In genomic region chr13:80011448-80012212, GRCh38 we compare ENCODE assay signal across 15 cellular contexts.
DNase-seq lines count a peak whose midpoint lies in the region; ATAC-seq and TF ChIP-seq lines count a peak whose summit lies in the region.
"Had no signal": no experiment of that assay in that cellular context is flagged by ENCODE, and none has a peak within 500 bp of the region (broad histone marks: within the 10 kb centered on the region; RNA-seq: fewer than 3 reads in every experiment).

No MANE protein-coding gene starts in this region.

- no peak overlapping the region for H4K91ac ChIP-seq in neuronal stem cell (ENCODE audit: low read depth, low read length, poor library complexity)

- H4K8ac ChIP-seq in neuronal stem cell (ENCODE audit: low read depth, low read length): no peak overlapping the region

- 31 to 38% (median 32%) methylated on average over 5 of the region's 5 CpGs for WGBS in adrenal gland, 4 donors
- WGBS in neuronal stem cell (ENCODE audit: extremely low coverage in 2 of 2, insufficient read length in 2 of 2, insufficient replicate concordance in 1 of 2), 2 donors: no CpG with 5 or more reads among the region's 5 CpGs

- no peak overlapping the region for H2BK15ac ChIP-seq in neuronal stem cell (ENCODE audit: low read length)

- H3K9ac ChIP-seq in BLaER1 (no peak overlapping the region), neuronal stem cell (ENCODE audit: low read depth, low read length, poor library complexity) (no peak overlapping the region)

- no peaks in the 10 kb centered on the region for H3K79me1 ChIP-seq in neuronal stem cell (ENCODE audit: low read depth, low read length)

- no peak overlapping the region for H3K4ac ChIP-seq in neuronal stem cell (ENCODE audit: low read length)

- H3K14ac ChIP-seq in neuronal stem cell (ENCODE audit: low read length): no peak overlapping the region

- no peaks in the 10 kb centered on the region for H3K4me1 Mint-ChIP-seq in CD8-positive, alpha-beta memory T cell
- no peaks in the 10 kb centered on the region for H3K4me1 Mint-ChIP-seq in activated CD4-positive, alpha-beta memory T cell treated with anti-CD3 and anti-CD28 coated beads for 36 hours (ENCODE audit: low read depth)
- H3K4me1 Mint-ChIP-seq: activated naive CD8-positive, alpha-beta T cell treated with anti-CD3 and anti-CD28 coated beads, Interleukin-2, amount 10 ng/mL, durations not matched to agents 7 days and 5 days; WTC11 had no signal

- peak overlapping the region; percentile 16 for H2AFZ ChIP-seq in neuronal stem cell (ENCODE audit: low read length)

- H3K27ac Mint-ChIP-seq in CD8-positive, alpha-beta memory T cell: no peak overlapping the region
- no peak overlapping the region for H3K27ac Mint-ChIP-seq in activated CD4-positive, alpha-beta memory T cell treated with anti-CD3 and anti-CD28 coated beads for 36 hours
- H3K27ac Mint-ChIP-seq: activated naive CD8-positive, alpha-beta T cell treated with anti-CD3 and anti-CD28 coated beads, Interleukin-2, amount 10 ng/mL, durations not matched to agents 7 days and 5 days; WTC11 had no signal

- CTCF ChIA-PET in CD8-positive, alpha-beta memory T cell (lab: Charles Lee): no interaction called here
- CTCF ChIA-PET in activated CD4-positive, alpha-beta memory T cell treated with anti-CD3 and anti-CD28 coated beads for 36 hours (lab: Charles Lee): no interaction called here

- no peaks in the 10 kb centered on the region for H3K36me3 Mint-ChIP-seq in CD8-positive, alpha-beta memory T cell
- no peaks in the 10 kb centered on the region for H3K36me3 Mint-ChIP-seq in activated CD4-positive, alpha-beta memory T cell treated with anti-CD3 and anti-CD28 coated beads for 36 hours
- H3K36me3 Mint-ChIP-seq: activated naive CD8-positive, alpha-beta T cell treated with anti-CD3 and anti-CD28 coated beads, Interleukin-2, amount 10 ng/mL, durations not matched to agents 7 days and 5 days; WTC11 had no signal

- H3K23ac ChIP-seq in neuronal stem cell (ENCODE audit: low read depth, low read length, poor library complexity): no peak overlapping the region

- DNase-seq in adrenal gland (peak in 6 of 7 donors; percentile 11 to 59 (median 47)), globus pallidus (ENCODE audit: low spot score) (peak; percentile 39), neuronal stem cell (ENCODE audit: low spot score) (no peak), NCI-H2081 (lab: John Stamatoyannopoulos, UW) (no peak)
- DNase-seq in CD8-positive, alpha-beta memory T cell: no peak
- no peak for DNase-seq in activated CD4-positive, alpha-beta memory T cell treated with anti-CD3 and anti-CD28 coated beads for 36 hours
- DNase-seq: activated naive CD8-positive, alpha-beta T cell treated with anti-CD3 and anti-CD28 coated beads, Interleukin-2, amount 10 ng/mL, durations not matched to agents 7 days and 5 days; KG1; NCI-H2081 treated with DMSO at 0.1 percent for 48 hours; NK-92 treated with Interleukin-12 subunit alpha and Interleukin-12 subunit beta, amount 100 ng/mL, for 24 hours; stimulated activated CD8-positive, alpha-beta memory T cell treated with anti-CD3 and anti-CD28 coated beads, Interleukin-4, amount 100 ng/mL, for 48 hours had no signal

- no peak overlapping the region for H2BK12ac ChIP-seq in neuronal stem cell (ENCODE audit: low read length)

- no peak overlapping the region for H2AK5ac ChIP-seq in neuronal stem cell (ENCODE audit: low read depth, low read length)

- POLR2A ChIA-PET in CD8-positive, alpha-beta memory T cell (lab: Charles Lee): no interaction called here
- POLR2A ChIA-PET in activated CD4-positive, alpha-beta memory T cell treated with anti-CD3 and anti-CD28 coated beads for 36 hours (lab: Charles Lee): interaction anchor here (0.5 kb wide), 1 partner anchor 374 kb away, joined by 3 read pairs; no protein-coding TSS in a partner anchor

- ATAC-seq in HG03457 (IDR thresholded peaks at IDR 0.05; ENCODE audit: unreplicated experiment): no peak
- ATAC-seq: WTC11 had no signal

- no peaks in the 10 kb centered on the region for H3K36me3 ChIP-seq in BLaER1
- no peaks in the 10 kb centered on the region for H3K36me3 ChIP-seq in adrenal gland (replicated peaks in 1 of 2)
- H3K36me3 ChIP-seq in neuronal stem cell (replicated peaks in 1 of 2; ENCODE audit: control insufficient read depth in 2 of 2, insufficient read depth in 2 of 2, low read length in 2 of 2): no peaks in the 10 kb centered on the region
- no peaks in the 10 kb centered on the region for H3K36me3 ChIP-seq in CD8-positive, alpha-beta memory T cell (ENCODE audit: insufficient read depth, low read length)
- H3K36me3 ChIP-seq: left lung had no signal

- no peaks in the 10 kb centered on the region for H4K20me1 ChIP-seq in BLaER1

- TF ChIP-seq POLR2A in adrenal gland (IDR thresholded peaks at IDR 0.05): no peak

- H3K4me3 Mint-ChIP-seq in CD8-positive, alpha-beta memory T cell: no peak overlapping the region
- no peak overlapping the region for H3K4me3 Mint-ChIP-seq in activated CD4-positive, alpha-beta memory T cell treated with anti-CD3 and anti-CD28 coated beads for 36 hours
- H3K4me3 Mint-ChIP-seq: activated naive CD8-positive, alpha-beta T cell treated with anti-CD3 and anti-CD28 coated beads, Interleukin-2, amount 10 ng/mL, durations not matched to agents 7 days and 5 days; WTC11 had no signal

- H3K27me3 ChIP-seq in BLaER1 (no peaks in the 10 kb centered on the region), adrenal gland (no peaks in the 10 kb centered on the region), neuronal stem cell (ENCODE audit: control insufficient read depth in 3 of 3, insufficient read depth in 3 of 3, low read depth in 1 of 3, low read length in 3 of 3) (no peaks in the 10 kb centered on the region)
- no peaks in the 10 kb centered on the region for H3K27me3 ChIP-seq in CD8-positive, alpha-beta memory T cell (ENCODE audit: insufficient read depth, low read length, poor library complexity, severe bottlenecking)
- H3K27me3 ChIP-seq: left lung had no signal

- H3K18ac ChIP-seq in neuronal stem cell (ENCODE audit: low read length): no peak overlapping the region

- TF ChIP-seq CTCF in adrenal gland (IDR thresholded peaks at IDR 0.05): no peak

- H3K9me3 Mint-ChIP-seq in CD8-positive, alpha-beta memory T cell: peaks cover 0 to 5% (median 0%) of the 10 kb centered on the region in 5 donors
- H3K9me3 Mint-ChIP-seq in activated CD4-positive, alpha-beta memory T cell treated with anti-CD3 and anti-CD28 coated beads for 36 hours: peaks cover 2% of the 10 kb centered on the region
- H3K9me3 Mint-ChIP-seq: activated naive CD8-positive, alpha-beta T cell treated with anti-CD3 and anti-CD28 coated beads, Interleukin-2, amount 10 ng/mL, durations not matched to agents 7 days and 5 days had no signal

- peaks cover 0 to 5% of the 10 kb centered on the region in 2 donors for H3K27me3 Mint-ChIP-seq in CD8-positive, alpha-beta memory T cell
- H3K27me3 Mint-ChIP-seq in activated CD4-positive, alpha-beta memory T cell treated with anti-CD3 and anti-CD28 coated beads for 36 hours: no peaks in the 10 kb centered on the region
- H3K27me3 Mint-ChIP-seq: activated naive CD8-positive, alpha-beta T cell treated with anti-CD3 and anti-CD28 coated beads, Interleukin-2, amount 10 ng/mL, durations not matched to agents 7 days and 5 days had no signal

- no peak overlapping the region for H3K4me3 ChIP-seq in BLaER1
- H3K4me3 ChIP-seq in adrenal gland: no peak overlapping the region
- no peak overlapping the region for H3K4me3 ChIP-seq in neuronal stem cell (ENCODE audit: low read length in 2 of 2)
- no peak overlapping the region for H3K4me3 ChIP-seq in CD8-positive, alpha-beta memory T cell (ENCODE audit: low read length)
- H3K4me3 ChIP-seq: left lung had no signal

- peak overlapping the region; percentile 57; the same call in 1 of the 2 replicates for H3K4me2 ChIP-seq in BLaER1
- no peak overlapping the region for H3K4me2 ChIP-seq in neuronal stem cell (ENCODE audit: insufficient read depth, low read length, poor library complexity, severe bottlenecking)

- peaks cover 14% of the 10 kb centered on the region for H3K4me1 ChIP-seq in BLaER1
- peaks cover 0 to 7% of the 10 kb centered on the region in 2 donors for H3K4me1 ChIP-seq in adrenal gland (replicated peaks in 1 of 2)
- H3K4me1 ChIP-seq in neuronal stem cell (ENCODE audit: control insufficient read depth in 2 of 2, insufficient read depth in 1 of 2, low read depth in 1 of 2, low read length in 2 of 2): peaks cover 8 to 23% of the 10 kb centered on the region in 2 donors
- no peaks in the 10 kb centered on the region for H3K4me1 ChIP-seq in CD8-positive, alpha-beta memory T cell (ENCODE audit: insufficient read depth, low read length)

- no peak overlapping the region for H2BK120ac ChIP-seq in neuronal stem cell (ENCODE audit: low read depth, low read length)

- H2BK5ac ChIP-seq in neuronal stem cell (ENCODE audit: low read length): no peak overlapping the region

- no peak overlapping the region for H3K27ac ChIP-seq in BLaER1
- no peak overlapping the region for H3K27ac ChIP-seq in adrenal gland
- H3K27ac ChIP-seq in neuronal stem cell (replicated peaks; ENCODE audit: low read length): no peak overlapping the region
- no peak overlapping the region for H3K27ac ChIP-seq in CD8-positive, alpha-beta memory T cell (ENCODE audit: low read depth, low read length)
- H3K27ac ChIP-seq: left lung had no signal

- intact Hi-C loops in adrenal gland (cut with DNase I): no loop called here
- intact Hi-C loops in activated CD4-positive, alpha-beta memory T cell treated with anti-CD3 and anti-CD28 coated beads for 36 hours (cut with micrococcal nuclease): no loop called here

- H3K9me3 ChIP-seq in BLaER1: peaks cover 13% of the 10 kb centered on the region
- no peaks in the 10 kb centered on the region for H3K9me3 ChIP-seq in adrenal gland (replicated peaks in 1 of 3)
- peaks cover 2 to 13% of the 10 kb centered on the region in 2 donors for H3K9me3 ChIP-seq in neuronal stem cell (replicated peaks in 1 of 2; ENCODE audit: control insufficient read depth in 2 of 2, insufficient read depth in 1 of 2, low read depth in 1 of 2, low read length in 2 of 2)
- no peaks in the 10 kb centered on the region for H3K9me3 ChIP-seq in CD8-positive, alpha-beta memory T cell (ENCODE audit: low read length)
- H3K9me3 ChIP-seq: left lung had no signal

Comparison
In these comparisons a context has a peak if more than half of its experiments do, and no peak if none do; other contexts are left out.
1. DNase-seq: peak in adrenal gland (6 of 7) and globus pallidus (single experiment); none in neuronal stem cell (single experiment), CD8-positive, alpha-beta memory T cell (0 of 5), activated CD4-positive, alpha-beta memory T cell treated with anti-CD3 and anti-CD28 coated beads for 36 hours (single experiment) and NCI-H2081 (0 of 2).